Comparison of ENCODE assay signal across 1 cellular context in the genomic region with DNA sequence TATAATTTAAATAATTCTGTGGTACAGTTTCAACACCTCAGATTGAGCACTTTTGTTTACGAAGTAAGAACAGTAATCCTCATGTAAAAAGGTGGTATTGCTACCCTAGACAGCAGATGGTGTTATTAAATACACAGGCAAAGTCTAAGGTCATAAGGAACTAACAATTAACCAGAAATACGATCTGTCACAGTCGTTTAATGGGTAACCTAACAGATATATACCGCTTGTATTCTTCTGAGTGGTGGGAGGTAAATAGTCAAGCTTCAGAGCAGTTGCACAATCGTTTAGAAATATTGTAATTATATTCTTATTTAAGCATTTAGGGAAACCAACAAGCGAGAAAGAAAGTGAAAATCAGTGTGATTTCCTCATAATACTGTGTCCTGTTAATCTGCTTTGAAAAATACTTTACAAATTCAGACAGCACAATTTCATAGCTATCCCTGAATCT.
TF ChIP-seq lines count a peak whose summit lies in the region.

No MANE protein-coding gene starts in this region.

TF ChIP-seq in K562, 482 proteins besides CTCF, POLR2A, EP300 and RAD21 (continued from another document):
- TF ChIP-seq, protein P1, sequence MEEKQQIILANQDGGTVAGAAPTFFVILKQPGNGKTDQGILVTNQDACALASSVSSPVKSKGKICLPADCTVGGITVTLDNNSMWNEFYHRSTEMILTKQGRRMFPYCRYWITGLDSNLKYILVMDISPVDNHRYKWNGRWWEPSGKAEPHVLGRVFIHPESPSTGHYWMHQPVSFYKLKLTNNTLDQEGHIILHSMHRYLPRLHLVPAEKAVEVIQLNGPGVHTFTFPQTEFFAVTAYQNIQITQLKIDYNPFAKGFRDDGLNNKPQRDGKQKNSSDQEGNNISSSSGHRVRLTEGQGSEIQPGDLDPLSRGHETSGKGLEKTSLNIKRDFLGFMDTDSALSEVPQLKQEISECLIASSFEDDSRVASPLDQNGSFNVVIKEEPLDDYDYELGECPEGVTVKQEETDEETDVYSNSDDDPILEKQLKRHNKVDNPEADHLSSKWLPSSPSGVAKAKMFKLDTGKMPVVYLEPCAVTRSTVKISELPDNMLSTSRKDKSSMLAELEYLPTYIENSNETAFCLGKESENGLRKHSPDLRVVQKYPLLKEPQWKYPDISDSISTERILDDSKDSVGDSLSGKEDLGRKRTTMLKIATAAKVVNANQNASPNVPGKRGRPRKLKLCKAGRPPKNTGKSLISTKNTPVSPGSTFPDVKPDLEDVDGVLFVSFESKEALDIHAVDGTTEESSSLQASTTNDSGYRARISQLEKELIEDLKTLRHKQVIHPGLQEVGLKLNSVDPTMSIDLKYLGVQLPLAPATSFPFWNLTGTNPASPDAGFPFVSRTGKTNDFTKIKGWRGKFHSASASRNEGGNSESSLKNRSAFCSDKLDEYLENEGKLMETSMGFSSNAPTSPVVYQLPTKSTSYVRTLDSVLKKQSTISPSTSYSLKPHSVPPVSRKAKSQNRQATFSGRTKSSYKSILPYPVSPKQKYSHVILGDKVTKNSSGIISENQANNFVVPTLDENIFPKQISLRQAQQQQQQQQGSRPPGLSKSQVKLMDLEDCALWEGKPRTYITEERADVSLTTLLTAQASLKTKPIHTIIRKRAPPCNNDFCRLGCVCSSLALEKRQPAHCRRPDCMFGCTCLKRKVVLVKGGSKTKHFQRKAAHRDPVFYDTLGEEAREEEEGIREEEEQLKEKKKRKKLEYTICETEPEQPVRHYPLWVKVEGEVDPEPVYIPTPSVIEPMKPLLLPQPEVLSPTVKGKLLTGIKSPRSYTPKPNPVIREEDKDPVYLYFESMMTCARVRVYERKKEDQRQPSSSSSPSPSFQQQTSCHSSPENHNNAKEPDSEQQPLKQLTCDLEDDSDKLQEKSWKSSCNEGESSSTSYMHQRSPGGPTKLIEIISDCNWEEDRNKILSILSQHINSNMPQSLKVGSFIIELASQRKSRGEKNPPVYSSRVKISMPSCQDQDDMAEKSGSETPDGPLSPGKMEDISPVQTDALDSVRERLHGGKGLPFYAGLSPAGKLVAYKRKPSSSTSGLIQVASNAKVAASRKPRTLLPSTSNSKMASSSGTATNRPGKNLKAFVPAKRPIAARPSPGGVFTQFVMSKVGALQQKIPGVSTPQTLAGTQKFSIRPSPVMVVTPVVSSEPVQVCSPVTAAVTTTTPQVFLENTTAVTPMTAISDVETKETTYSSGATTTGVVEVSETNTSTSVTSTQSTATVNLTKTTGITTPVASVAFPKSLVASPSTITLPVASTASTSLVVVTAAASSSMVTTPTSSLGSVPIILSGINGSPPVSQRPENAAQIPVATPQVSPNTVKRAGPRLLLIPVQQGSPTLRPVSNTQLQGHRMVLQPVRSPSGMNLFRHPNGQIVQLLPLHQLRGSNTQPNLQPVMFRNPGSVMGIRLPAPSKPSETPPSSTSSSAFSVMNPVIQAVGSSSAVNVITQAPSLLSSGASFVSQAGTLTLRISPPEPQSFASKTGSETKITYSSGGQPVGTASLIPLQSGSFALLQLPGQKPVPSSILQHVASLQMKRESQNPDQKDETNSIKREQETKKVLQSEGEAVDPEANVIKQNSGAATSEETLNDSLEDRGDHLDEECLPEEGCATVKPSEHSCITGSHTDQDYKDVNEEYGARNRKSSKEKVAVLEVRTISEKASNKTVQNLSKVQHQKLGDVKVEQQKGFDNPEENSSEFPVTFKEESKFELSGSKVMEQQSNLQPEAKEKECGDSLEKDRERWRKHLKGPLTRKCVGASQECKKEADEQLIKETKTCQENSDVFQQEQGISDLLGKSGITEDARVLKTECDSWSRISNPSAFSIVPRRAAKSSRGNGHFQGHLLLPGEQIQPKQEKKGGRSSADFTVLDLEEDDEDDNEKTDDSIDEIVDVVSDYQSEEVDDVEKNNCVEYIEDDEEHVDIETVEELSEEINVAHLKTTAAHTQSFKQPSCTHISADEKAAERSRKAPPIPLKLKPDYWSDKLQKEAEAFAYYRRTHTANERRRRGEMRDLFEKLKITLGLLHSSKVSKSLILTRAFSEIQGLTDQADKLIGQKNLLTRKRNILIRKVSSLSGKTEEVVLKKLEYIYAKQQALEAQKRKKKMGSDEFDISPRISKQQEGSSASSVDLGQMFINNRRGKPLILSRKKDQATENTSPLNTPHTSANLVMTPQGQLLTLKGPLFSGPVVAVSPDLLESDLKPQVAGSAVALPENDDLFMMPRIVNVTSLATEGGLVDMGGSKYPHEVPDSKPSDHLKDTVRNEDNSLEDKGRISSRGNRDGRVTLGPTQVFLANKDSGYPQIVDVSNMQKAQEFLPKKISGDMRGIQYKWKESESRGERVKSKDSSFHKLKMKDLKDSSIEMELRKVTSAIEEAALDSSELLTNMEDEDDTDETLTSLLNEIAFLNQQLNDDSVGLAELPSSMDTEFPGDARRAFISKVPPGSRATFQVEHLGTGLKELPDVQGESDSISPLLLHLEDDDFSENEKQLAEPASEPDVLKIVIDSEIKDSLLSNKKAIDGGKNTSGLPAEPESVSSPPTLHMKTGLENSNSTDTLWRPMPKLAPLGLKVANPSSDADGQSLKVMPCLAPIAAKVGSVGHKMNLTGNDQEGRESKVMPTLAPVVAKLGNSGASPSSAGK (IDR thresholded peaks at IDR 0.05): 0 out of 2 replicates have a peak, but pooled peaks have one; percentile 9
- TF ChIP-seq ZNF174 (CRISPR knock-in tag; IDR thresholded peaks at IDR 0.05) (no peak), PCBP1 (IDR thresholded peaks at IDR 0.05; ENCODE audit: low read depth, low read length, poor library complexity, severe bottlenecking) (no peak)
